Comparison of ENCODE assay signal across 1 cellular context in genomic region chr6:130864344-130864743, GRCh38.
TF ChIP-seq lines count a peak whose summit lies in the region.

No MANE protein-coding gene starts in this region.

TF ChIP-seq in HepG2, 621 proteins besides CTCF, POLR2A, EP300 and RAD21 (continued from another document):
- TF ChIP-seq, protein P1, sequence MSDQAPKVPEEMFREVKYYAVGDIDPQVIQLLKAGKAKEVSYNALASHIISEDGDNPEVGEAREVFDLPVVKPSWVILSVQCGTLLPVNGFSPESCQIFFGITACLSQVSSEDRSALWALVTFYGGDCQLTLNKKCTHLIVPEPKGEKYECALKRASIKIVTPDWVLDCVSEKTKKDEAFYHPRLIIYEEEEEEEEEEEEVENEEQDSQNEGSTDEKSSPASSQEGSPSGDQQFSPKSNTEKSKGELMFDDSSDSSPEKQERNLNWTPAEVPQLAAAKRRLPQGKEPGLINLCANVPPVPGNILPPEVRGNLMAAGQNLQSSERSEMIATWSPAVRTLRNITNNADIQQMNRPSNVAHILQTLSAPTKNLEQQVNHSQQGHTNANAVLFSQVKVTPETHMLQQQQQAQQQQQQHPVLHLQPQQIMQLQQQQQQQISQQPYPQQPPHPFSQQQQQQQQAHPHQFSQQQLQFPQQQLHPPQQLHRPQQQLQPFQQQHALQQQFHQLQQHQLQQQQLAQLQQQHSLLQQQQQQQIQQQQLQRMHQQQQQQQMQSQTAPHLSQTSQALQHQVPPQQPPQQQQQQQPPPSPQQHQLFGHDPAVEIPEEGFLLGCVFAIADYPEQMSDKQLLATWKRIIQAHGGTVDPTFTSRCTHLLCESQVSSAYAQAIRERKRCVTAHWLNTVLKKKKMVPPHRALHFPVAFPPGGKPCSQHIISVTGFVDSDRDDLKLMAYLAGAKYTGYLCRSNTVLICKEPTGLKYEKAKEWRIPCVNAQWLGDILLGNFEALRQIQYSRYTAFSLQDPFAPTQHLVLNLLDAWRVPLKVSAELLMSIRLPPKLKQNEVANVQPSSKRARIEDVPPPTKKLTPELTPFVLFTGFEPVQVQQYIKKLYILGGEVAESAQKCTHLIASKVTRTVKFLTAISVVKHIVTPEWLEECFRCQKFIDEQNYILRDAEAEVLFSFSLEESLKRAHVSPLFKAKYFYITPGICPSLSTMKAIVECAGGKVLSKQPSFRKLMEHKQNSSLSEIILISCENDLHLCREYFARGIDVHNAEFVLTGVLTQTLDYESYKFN (CRISPR knock-in tag; conservative IDR thresholded peaks at IDR 0.05), result peak; percentile 87
- TF ChIP-seq ZNF34 (CRISPR knock-in tag; IDR thresholded peaks at IDR 0.05; ENCODE audit: borderline replicate concordance) (peak; percentile 83; the same call in 1 of the 2 replicates), PHF20 (CRISPR knock-in tag; IDR thresholded peaks at IDR 0.05) (no peak), BCL6 (CRISPR knock-in tag; IDR thresholded peaks at IDR 0.05) (peak; percentile 82), SOX6 (IDR thresholded peaks at IDR 0.05) (no peak), SOX6 (CRISPR knock-in tag; IDR thresholded peaks at IDR 0.05) (peak; percentile 75), PPARG (CRISPR knock-in tag; conservative IDR thresholded peaks at IDR 0.05) (peak; percentile 60; the same call in 1 of the 2 replicates), TCF12 (IDR thresholded peaks at IDR 0.05) (no peak), TCF12 (CRISPR knock-in tag; IDR thresholded peaks at IDR 0.05) (no peak), NR2C2 (CRISPR knock-in tag; IDR thresholded peaks at IDR 0.05; ENCODE audit: borderline replicate concordance) (peak; percentile 31; the same call in 1 of the 2 replicates), SATB2 (CRISPR knock-in tag; IDR thresholded peaks at IDR 0.05) (no peak), ZMYM3 (CRISPR knock-in tag; IDR thresholded peaks at IDR 0.05) (peak; percentile 59; the same call in 1 of the 2 replicates), THAP8 (CRISPR knock-in tag; IDR thresholded peaks at IDR 0.05; ENCODE audit: borderline replicate concordance) (no peak), ZNF335 (CRISPR knock-in tag; IDR thresholded peaks at IDR 0.05) (0 out of 2 replicates have a peak, but pooled peaks have one; percentile 49)
- TF ChIP-seq, protein P2, sequence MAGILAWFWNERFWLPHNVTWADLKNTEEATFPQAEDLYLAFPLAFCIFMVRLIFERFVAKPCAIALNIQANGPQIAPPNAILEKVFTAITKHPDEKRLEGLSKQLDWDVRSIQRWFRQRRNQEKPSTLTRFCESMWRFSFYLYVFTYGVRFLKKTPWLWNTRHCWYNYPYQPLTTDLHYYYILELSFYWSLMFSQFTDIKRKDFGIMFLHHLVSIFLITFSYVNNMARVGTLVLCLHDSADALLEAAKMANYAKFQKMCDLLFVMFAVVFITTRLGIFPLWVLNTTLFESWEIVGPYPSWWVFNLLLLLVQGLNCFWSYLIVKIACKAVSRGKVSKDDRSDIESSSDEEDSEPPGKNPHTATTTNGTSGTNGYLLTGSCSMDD (CRISPR knock-in tag; IDR thresholded peaks at IDR 0.05), result no peak
TF ChIP-seq in HepG2: peak in this region for 157.
